Comparison of ENCODE assay signal across 1 cellular context in genomic region chr9:90793729-90794128, GRCh38.
TF ChIP-seq lines count a peak whose summit lies in the region.

No MANE protein-coding gene starts in this region.

TF ChIP-seq in endothelial cell of umbilical vein, 7 proteins besides CTCF, POLR2A, EP300 and RAD21 (continued from another document):
- TF ChIP-seq MYC (IDR thresholded peaks at IDR 0.05; ENCODE audit: low read depth, low read length) (no peak), POLR2AphosphoS5 (IDR thresholded peaks at IDR 0.05; ENCODE audit: insufficient read depth, low read depth, low read length) (no peak)
